In the genomic region with DNA sequence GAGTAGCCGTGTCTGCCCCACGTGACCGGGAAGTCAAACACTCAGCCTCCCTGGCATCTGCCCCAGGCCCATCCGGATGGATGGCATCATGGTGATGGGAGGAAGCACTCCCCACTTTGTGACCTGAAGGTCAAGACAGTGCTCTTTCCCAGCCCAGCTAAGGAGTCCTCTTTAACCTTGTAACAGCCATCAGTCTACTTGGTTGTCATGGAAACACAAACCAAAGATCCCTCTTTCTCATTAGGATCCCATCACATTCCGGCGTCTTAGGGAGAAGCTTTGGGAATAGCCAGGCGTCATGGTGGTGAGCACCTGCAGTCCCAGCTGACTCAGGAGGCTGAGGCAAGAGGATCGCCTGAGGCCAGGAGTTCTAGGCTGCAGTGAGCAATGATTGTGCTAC, we compare ENCODE assay signal across 1 cellular context.
TF ChIP-seq lines count a peak whose summit lies in the region.

No MANE protein-coding gene starts in this region.

TF ChIP-seq in SK-N-SH treated with all-trans-retinoic acid at 6 μM for 48 hours, 23 proteins besides CTCF, POLR2A, EP300 and RAD21 (continued from another document):
- TF ChIP-seq, protein P1, sequence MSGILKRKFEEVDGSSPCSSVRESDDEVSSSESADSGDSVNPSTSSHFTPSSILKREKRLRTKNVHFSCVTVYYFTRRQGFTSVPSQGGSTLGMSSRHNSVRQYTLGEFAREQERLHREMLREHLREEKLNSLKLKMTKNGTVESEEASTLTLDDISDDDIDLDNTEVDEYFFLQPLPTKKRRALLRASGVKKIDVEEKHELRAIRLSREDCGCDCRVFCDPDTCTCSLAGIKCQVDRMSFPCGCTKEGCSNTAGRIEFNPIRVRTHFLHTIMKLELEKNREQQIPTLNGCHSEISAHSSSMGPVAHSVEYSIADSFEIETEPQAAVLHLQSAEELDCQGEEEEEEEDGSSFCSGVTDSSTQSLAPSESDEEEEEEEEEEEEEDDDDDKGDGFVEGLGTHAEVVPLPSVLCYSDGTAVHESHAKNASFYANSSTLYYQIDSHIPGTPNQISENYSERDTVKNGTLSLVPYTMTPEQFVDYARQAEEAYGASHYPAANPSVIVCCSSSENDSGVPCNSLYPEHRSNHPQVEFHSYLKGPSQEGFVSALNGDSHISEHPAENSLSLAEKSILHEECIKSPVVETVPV (CRISPR knock-in tag; IDR thresholded peaks at IDR 0.05) = no peak
- TF ChIP-seq ARNTL (CRISPR knock-in tag; IDR thresholded peaks at IDR 0.05; ENCODE audit: borderline replicate concordance, low read depth) = no peak
- TF ChIP-seq ISL1 (CRISPR knock-in tag; IDR thresholded peaks at IDR 0.05) = no peak
- TF ChIP-seq, protein P2, sequence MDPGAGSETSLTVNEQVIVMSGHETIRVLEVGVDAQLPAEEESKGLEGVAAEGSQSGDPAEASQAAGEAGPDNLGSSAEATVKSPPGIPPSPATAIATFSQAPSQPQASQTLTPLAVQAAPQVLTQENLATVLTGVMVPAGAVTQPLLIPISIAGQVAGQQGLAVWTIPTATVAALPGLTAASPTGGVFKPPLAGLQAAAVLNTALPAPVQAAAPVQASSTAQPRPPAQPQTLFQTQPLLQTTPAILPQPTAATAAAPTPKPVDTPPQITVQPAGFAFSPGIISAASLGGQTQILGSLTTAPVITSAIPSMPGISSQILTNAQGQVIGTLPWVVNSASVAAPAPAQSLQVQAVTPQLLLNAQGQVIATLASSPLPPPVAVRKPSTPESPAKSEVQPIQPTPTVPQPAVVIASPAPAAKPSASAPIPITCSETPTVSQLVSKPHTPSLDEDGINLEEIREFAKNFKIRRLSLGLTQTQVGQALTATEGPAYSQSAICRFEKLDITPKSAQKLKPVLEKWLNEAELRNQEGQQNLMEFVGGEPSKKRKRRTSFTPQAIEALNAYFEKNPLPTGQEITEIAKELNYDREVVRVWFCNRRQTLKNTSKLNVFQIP (CRISPR knock-in tag; IDR thresholded peaks at IDR 0.05; ENCODE audit: borderline replicate concordance, low read depth) = no peak
- no peak for TF ChIP-seq GLIS3 (CRISPR knock-in tag; IDR thresholded peaks at IDR 0.05)
- no peak for TF ChIP-seq OSR1 (CRISPR knock-in tag; IDR thresholded peaks at IDR 0.05)
- no peak for TF ChIP-seq ZFP30 (CRISPR knock-in tag; IDR thresholded peaks at IDR 0.05)
- TF ChIP-seq ZNF70 (CRISPR knock-in tag; IDR thresholded peaks at IDR 0.05) = no peak
- no peak for TF ChIP-seq ZC3H10 (CRISPR knock-in tag; IDR thresholded peaks at IDR 0.05)
- no peak for TF ChIP-seq TOX (CRISPR knock-in tag; IDR thresholded peaks at IDR 0.05; ENCODE audit: borderline replicate concordance)
- no peak for TF ChIP-seq ZNF8 (CRISPR knock-in tag; IDR thresholded peaks at IDR 0.05)
- TF ChIP-seq, protein P3, sequence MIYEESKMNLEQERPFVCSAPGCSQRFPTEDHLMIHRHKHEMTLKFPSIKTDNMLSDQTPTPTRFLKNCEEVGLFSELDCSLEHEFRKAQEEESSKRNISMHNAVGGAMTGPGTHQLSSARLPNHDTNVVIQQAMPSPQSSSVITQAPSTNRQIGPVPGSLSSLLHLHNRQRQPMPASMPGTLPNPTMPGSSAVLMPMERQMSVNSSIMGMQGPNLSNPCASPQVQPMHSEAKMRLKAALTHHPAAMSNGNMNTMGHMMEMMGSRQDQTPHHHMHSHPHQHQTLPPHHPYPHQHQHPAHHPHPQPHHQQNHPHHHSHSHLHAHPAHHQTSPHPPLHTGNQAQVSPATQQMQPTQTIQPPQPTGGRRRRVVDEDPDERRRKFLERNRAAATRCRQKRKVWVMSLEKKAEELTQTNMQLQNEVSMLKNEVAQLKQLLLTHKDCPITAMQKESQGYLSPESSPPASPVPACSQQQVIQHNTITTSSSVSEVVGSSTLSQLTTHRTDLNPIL (CRISPR knock-in tag; IDR thresholded peaks at IDR 0.05; ENCODE audit: low read depth) = no peak
- no peak for TF ChIP-seq ZFP3 (CRISPR knock-in tag; IDR thresholded peaks at IDR 0.05)
- no peak for TF ChIP-seq BACH2 (CRISPR knock-in tag; IDR thresholded peaks at IDR 0.05; ENCODE audit: borderline replicate concordance)
- no peak for TF ChIP-seq CSDC2 (CRISPR knock-in tag; IDR thresholded peaks at IDR 0.05)
- TF ChIP-seq PPARA (CRISPR knock-in tag; IDR thresholded peaks at IDR 0.05; ENCODE audit: borderline replicate concordance) = no peak
- no peak for TF ChIP-seq ESRRG (CRISPR knock-in tag; IDR thresholded peaks at IDR 0.05)
- TF ChIP-seq, protein P4, sequence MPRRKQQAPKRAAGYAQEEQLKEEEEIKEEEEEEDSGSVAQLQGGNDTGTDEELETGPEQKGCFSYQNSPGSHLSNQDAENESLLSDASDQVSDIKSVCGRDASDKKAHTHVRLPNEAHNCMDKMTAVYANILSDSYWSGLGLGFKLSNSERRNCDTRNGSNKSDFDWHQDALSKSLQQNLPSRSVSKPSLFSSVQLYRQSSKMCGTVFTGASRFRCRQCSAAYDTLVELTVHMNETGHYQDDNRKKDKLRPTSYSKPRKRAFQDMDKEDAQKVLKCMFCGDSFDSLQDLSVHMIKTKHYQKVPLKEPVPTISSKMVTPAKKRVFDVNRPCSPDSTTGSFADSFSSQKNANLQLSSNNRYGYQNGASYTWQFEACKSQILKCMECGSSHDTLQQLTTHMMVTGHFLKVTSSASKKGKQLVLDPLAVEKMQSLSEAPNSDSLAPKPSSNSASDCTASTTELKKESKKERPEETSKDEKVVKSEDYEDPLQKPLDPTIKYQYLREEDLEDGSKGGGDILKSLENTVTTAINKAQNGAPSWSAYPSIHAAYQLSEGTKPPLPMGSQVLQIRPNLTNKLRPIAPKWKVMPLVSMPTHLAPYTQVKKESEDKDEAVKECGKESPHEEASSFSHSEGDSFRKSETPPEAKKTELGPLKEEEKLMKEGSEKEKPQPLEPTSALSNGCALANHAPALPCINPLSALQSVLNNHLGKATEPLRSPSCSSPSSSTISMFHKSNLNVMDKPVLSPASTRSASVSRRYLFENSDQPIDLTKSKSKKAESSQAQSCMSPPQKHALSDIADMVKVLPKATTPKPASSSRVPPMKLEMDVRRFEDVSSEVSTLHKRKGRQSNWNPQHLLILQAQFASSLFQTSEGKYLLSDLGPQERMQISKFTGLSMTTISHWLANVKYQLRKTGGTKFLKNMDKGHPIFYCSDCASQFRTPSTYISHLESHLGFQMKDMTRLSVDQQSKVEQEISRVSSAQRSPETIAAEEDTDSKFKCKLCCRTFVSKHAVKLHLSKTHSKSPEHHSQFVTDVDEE (CRISPR knock-in tag; IDR thresholded peaks at IDR 0.05) = no peak
